ENCODE assay signal across 9 cellular contexts in the genomic region with DNA sequence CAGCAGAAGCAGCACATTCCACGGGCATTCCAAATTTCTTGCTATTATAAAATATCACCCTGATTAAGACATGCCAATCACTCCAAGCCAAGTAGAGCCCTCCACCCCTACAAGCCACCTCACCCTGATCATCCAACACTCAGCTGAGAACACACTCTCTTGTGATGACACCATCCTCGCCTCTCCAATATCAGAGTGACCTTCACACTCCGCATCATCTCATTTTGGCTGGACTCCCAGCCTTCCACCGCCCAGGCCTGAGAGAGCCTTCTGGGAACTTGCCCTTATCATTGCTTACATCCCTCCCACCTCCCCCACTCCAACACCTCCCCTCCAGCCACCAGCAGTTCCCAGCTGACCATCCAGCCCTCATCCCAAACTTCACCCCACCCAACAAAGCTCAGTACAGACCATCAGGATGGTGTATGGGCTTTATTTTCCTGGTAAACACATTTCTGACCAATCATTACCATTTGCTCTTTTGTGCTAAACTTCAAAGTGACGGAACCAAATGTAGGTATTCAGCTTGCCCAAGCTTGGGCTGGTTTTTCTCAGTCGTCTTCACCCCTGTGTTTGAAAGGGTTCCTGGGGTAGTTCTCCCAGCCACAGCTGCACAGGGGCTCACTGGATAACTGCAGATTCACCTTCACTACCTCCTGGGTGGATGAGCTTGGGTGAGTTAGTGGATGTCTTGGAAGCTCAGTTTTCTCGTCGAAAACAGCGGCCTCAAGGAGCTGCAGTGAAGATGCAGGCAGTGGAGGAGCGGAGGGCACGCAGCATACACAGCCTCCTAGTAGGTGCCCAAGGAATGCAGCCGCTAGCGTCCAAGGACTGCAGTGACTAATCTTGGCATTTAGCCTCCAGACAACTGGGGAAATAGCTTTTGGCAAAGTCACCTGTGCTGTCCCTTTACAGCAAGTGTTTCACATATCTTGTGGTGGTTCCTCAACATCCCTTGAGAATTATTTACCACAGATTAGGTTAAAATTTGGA.
DNase-seq lines count a peak whose midpoint lies in the region; ATAC-seq and TF ChIP-seq lines count a peak whose summit lies in the region.
"Had no signal": no experiment of that assay in that cellular context is flagged by ENCODE, and none has a peak within 500 bp of the region (broad histone marks: within the 10 kb centered on the region; RNA-seq: fewer than 3 reads in every experiment).

No MANE protein-coding gene starts in this region.

- no peak overlapping the region for H3K4me3 ChIP-seq in mucosa of descending colon

- no peaks in the 10 kb centered on the region for H3K36me3 ChIP-seq in mucosa of descending colon (ENCODE audit: low read depth)

- peaks cover 9% of the 10 kb centered on the region for H3K4me1 ChIP-seq in mucosa of descending colon (ENCODE audit: low read depth)

- ATAC-seq in mucosa of descending colon (peak; percentile 49), GM19397 (IDR thresholded peaks at IDR 0.05; ENCODE audit: unreplicated experiment) (no peak), GM18519 (IDR thresholded peaks at IDR 0.05; ENCODE audit: low FRiP score, unreplicated experiment) (no peak), HG02610 (IDR thresholded peaks at IDR 0.05; ENCODE audit: unreplicated experiment) (no peak)

- no peak for TF ChIP-seq CTCF in AG09319 (IDR thresholded peaks at IDR 0.05; ENCODE audit: low read depth, low read length)
- no peak for TF ChIP-seq CTCF in mucosa of descending colon (IDR thresholded peaks at IDR 0.05)

- H3K9me3 ChIP-seq in mucosa of descending colon = no peaks in the 10 kb centered on the region

- DNase-seq in AG09319 (ENCODE audit: extremely low read depth, low read depth) (peak; percentile 52), LoVo (ENCODE audit: low spot score) (peak; percentile 50), dedifferentiated amniotic fluid mesenchymal stem cell (ENCODE audit: extremely low spot score) (peak; percentile 56), mucosa of descending colon (no peak), NCI-H1105 (lab: John Stamatoyannopoulos, UW) (no peak)
- DNase-seq: naive B cell had no signal

- intact Hi-C loops in mucosa of descending colon (cut with DNase I, micrococcal nuclease) = no loop called here

Comparison
In these comparisons a context has a peak if more than half of its experiments do, and no peak if none do; other contexts are left out.
1. DNase-seq: peak in AG09319 (single experiment), LoVo (single experiment) and dedifferentiated amniotic fluid mesenchymal stem cell (single experiment); none in mucosa of descending colon (0 of 3) and NCI-H1105 (single experiment).